ENCODE assay signal across 8 cellular contexts in the genomic region with DNA sequence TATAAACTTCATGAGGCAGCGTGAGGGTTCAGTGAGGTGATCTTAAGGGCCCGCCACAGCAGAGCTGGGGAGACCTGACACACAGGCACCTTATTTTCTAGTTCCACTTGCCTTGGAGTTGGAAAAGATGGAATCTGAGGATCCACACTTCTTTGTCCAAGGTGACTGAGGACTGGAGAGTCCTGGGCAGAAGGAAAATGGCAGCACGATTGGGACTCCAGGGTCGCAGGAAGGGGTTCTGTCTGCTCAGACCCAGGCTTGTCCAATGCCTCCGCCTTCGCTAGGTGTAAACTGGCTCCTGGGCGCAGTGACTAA. TPM values are rescaled to one million over a fixed set of nuclear protein-coding genes. Genes with fewer than 3 reads are reported as not detected.
A peak's percentile ranks its signal among the peaks of the same experiment; 100 is the strongest.
DNase-seq lines count a peak whose midpoint lies in the region; ATAC-seq and TF ChIP-seq lines count a peak whose summit lies in the region.

No MANE protein-coding gene starts in this region.

- WGBS in mesodermal cell (ENCODE audit: insufficient coverage in 2 of 2), 2 experiments: 66 to 77% methylated on average over 3 to 7 of the region's 7 CpGs

- in situ Hi-C loops in brain microvascular endothelial cell (cut with HindIII; ENCODE audit: low pct_ligation_motif_present, low sequenced_read_pairs): no loop called here

- no peak for TF ChIP-seq POLR2A in vagina (IDR thresholded peaks at IDR 0.05)

- intact Hi-C loops in left ventricle myocardium inferior (cut with micrococcal nuclease) (no loop called here), Right ventricle myocardium superior (cut with DNase I) (no loop called here), vagina (cut with DNase I) (loop anchor here (10.0 kb wide), 1 partner anchor 66 kb away; a partner anchor contains a TSS)

- DNase-seq in left ventricle myocardium inferior (no peak), Right ventricle myocardium superior (no peak), brain microvascular endothelial cell (no peak), vagina (ENCODE audit: extremely low spot score in 2 of 2) (no peak), NCI-H2196 treated with DMSO at 0.1 percent for 48 hours (lab: John Stamatoyannopoulos, UW; ENCODE audit: unreplicated experiment) (no peak), NCI-H187 (lab: John Stamatoyannopoulos, UW) (no peak)

- H3K4me3 ChIP-seq in left ventricle myocardium inferior (peak overlapping the region; percentile 97), brain microvascular endothelial cell (ENCODE audit: low read depth, low read length) (peak overlapping the region; percentile 86), mesodermal cell (ENCODE audit: extremely low read depth, insufficient read depth, low read length, poor library complexity, severe bottlenecking) (peak overlapping the region; percentile 80), vagina (peak overlapping the region; percentile 78 to 97)

- TF ChIP-seq CTCF in left ventricle myocardium inferior (IDR thresholded peaks at IDR 0.05; ENCODE audit: borderline replicate concordance) (no peak), brain microvascular endothelial cell (IDR thresholded peaks at IDR 0.05; ENCODE audit: low read depth, low read length, missing control alignments) (no peak), vagina (IDR thresholded peaks at IDR 0.05) (no peak)

- H3K4me1 ChIP-seq in left ventricle myocardium inferior: peaks cover 41% of the 10 kb centered on the region
- H3K4me1 ChIP-seq in mesodermal cell (ENCODE audit: control insufficient read depth, insufficient read depth, low read length, poor library complexity, severe bottlenecking): peaks cover 18% of the 10 kb centered on the region
- peaks cover 26% of the 10 kb centered on the region for H3K4me1 ChIP-seq in vagina

- H3K27me3 ChIP-seq in left ventricle myocardium inferior (ENCODE audit: low read depth): no peaks in the 10 kb centered on the region
- no peaks in the 10 kb centered on the region for H3K27me3 ChIP-seq in brain microvascular endothelial cell (replicated peaks)
- no peaks in the 10 kb centered on the region for H3K27me3 ChIP-seq in vagina

- peak overlapping the region; percentile 98 for H3K27ac ChIP-seq in left ventricle myocardium inferior (replicated peaks)
- H3K27ac ChIP-seq in brain microvascular endothelial cell: no peak overlapping the region
- H3K27ac ChIP-seq in mesodermal cell (ENCODE audit: low read depth, low read length, severe bottlenecking): peak overlapping the region; percentile 83
- peak overlapping the region; percentile 77 for H3K27ac ChIP-seq in vagina

- ATAC-seq in Right ventricle myocardium superior (ENCODE audit: poor library complexity): no peak
- no peak for ATAC-seq in GM19467 (IDR thresholded peaks at IDR 0.05; ENCODE audit: unreplicated experiment)

- H3K9me3 ChIP-seq in left ventricle myocardium inferior (replicated peaks) (no peaks in the 10 kb centered on the region), mesodermal cell (ENCODE audit: control insufficient read depth, low read length) (no peaks in the 10 kb centered on the region), vagina (no peaks in the 10 kb centered on the region)

- H3K36me3 ChIP-seq in left ventricle myocardium inferior: peaks cover 26% of the 10 kb centered on the region
- H3K36me3 ChIP-seq in brain microvascular endothelial cell (replicated peaks): peaks cover 34% of the 10 kb centered on the region
- peaks cover 36% of the 10 kb centered on the region for H3K36me3 ChIP-seq in mesodermal cell (ENCODE audit: control insufficient read depth, insufficient read depth, low read length)
- H3K36me3 ChIP-seq in vagina: peaks cover 0 to 29% of the 10 kb centered on the region in 2 donors

RNA-seq across cellular contexts. Expression of a gene that starts 1.3 kb away (rescaled TPM):
- total RNA-seq in left ventricle myocardium inferior (6.3 TPM), Right ventricle myocardium superior (5.3 TPM), vagina (12.3 TPM)
- polyA plus RNA-seq in mesodermal cell (2013, experiment 1 of 2): 44.9 TPM
- 36.6 TPM for polyA plus RNA-seq in mesodermal cell (2013, experiment 2 of 2)

RNA-seq across cellular contexts. Expression of a gene that starts 8.3 kb away (rescaled TPM):
- total RNA-seq in left ventricle myocardium inferior (26.2 TPM), Right ventricle myocardium superior (26.8 TPM), vagina (56.2 TPM)
- 90.1 TPM for polyA plus RNA-seq in mesodermal cell (2013, experiment 1 of 2)
- 60.3 TPM for polyA plus RNA-seq in mesodermal cell (2013, experiment 2 of 2)

RNA-seq across cellular contexts. Expression of a gene that starts 21.0 kb away (rescaled TPM):
- total RNA-seq in left ventricle myocardium inferior (40.3 TPM), Right ventricle myocardium superior (43.8 TPM), vagina (63.6 TPM)
- 26.8 TPM for polyA plus RNA-seq in mesodermal cell (2013, experiment 1 of 2)
- polyA plus RNA-seq in mesodermal cell (2013, experiment 2 of 2): 25.0 TPM

RNA-seq across cellular contexts. Expression of a gene that starts 26.0 kb away (rescaled TPM):
- 31.9 TPM for total RNA-seq in left ventricle myocardium inferior
- total RNA-seq in Right ventricle myocardium superior: 34.3 TPM
- polyA plus RNA-seq in mesodermal cell (2013, experiment 1 of 2): 32.7 TPM
- 31.2 TPM for polyA plus RNA-seq in mesodermal cell (2013, experiment 2 of 2)
- total RNA-seq in vagina: 25.3 TPM

RNA-seq across cellular contexts. Expression of a gene that starts 55.9 kb away (rescaled TPM):
- 29.1 TPM for total RNA-seq in left ventricle myocardium inferior
- 34.5 TPM for total RNA-seq in Right ventricle myocardium superior
- 32.3 TPM for polyA plus RNA-seq in mesodermal cell (2013, experiment 1 of 2)
- polyA plus RNA-seq in mesodermal cell (2013, experiment 2 of 2): 31.9 TPM
- 25.5 TPM for total RNA-seq in vagina
